In genomic region chr6:157466340-157466643, GRCh38 we compare ENCODE assay signal across 16 cellular contexts.
DNase-seq lines count a peak whose midpoint lies in the region; ATAC-seq, FAIRE-seq and TF ChIP-seq lines count a peak whose summit lies in the region.
"Had no signal": no experiment of that assay in that cellular context is flagged by ENCODE, and none has a peak within 500 bp of the region (broad histone marks: within the 10 kb centered on the region; RNA-seq: fewer than 3 reads in every experiment).

No MANE protein-coding gene starts in this region.

- H4K91ac ChIP-seq in H1 (replicated peaks; ENCODE audit: insufficient read length, low read length): no peak overlapping the region

- H2AFZ ChIP-seq in HepG2 (ENCODE audit: low read length): no peak overlapping the region
- no peak overlapping the region for H2AFZ ChIP-seq in H1 (ENCODE audit: low read length)
- peak overlapping the region; percentile 40 for H2AFZ ChIP-seq in parathyroid adenoma

- H3K23me2 ChIP-seq in H1 (ENCODE audit: low read depth, low read length): no peaks in the 10 kb centered on the region

- peak overlapping the region; percentile 47; the same call in 1 of the 2 replicates for H2BK5ac ChIP-seq in H1 (ENCODE audit: low read depth, low read length)

- H3K23ac ChIP-seq in H1 (ENCODE audit: insufficient read length): no peak overlapping the region

- CTCF ChIA-PET in HepG2 (lab: Yijun Ruan, JAX; ENCODE audit: low intra/inter-chr PET ratio, low total read pairs): no interaction called here
- CTCF ChIA-PET in H1 (lab: Charles Lee; ENCODE audit: partially characterized antibody): no interaction called here

- H4K5ac ChIP-seq in H1 (ENCODE audit: insufficient read length, low read depth, low read length): peak overlapping the region; percentile 30

- no peak overlapping the region for H3K4me3 ChIP-seq in HepG2 (replicated peaks in 1 of 3; ENCODE audit: insufficient read depth in 1 of 3, low read depth in 2 of 3, low read length in 3 of 3)
- H3K4me3 ChIP-seq in right lobe of liver: no peak overlapping the region
- H3K4me3 ChIP-seq in H1 (ENCODE audit: extremely low read depth in 1 of 4, insufficient read depth in 2 of 4, low read depth in 3 of 4, low read length in 4 of 4): no peak overlapping the region
- no peak overlapping the region for H3K4me3 ChIP-seq in parathyroid adenoma (ENCODE audit: low read depth, low read length)

- peak overlapping the region; percentile 15; the same call in 1 of the 2 replicates for H3K18ac ChIP-seq in H1 (ENCODE audit: extremely low read depth, low read length)

- DNase-seq in HepG2 (ENCODE audit: low spot score) (no peak), right lobe of liver (no peak), H1 (ENCODE audit: low read depth in 1 of 2, low spot score in 2 of 2) (no peak), NCI-H2029 (lab: John Stamatoyannopoulos, UW) (no peak), SHP77 (lab: John Stamatoyannopoulos, UW) (no peak), left lobe of liver (ENCODE audit: low spot score) (no peak)
- DNase-seq: 8988T; ACHN; CD4-positive, alpha-beta T cell; EL; GOT3 had no signal

- ATAC-seq in HepG2 (no peak), right lobe of liver (no peak), GM18505 (IDR thresholded peaks at IDR 0.05; ENCODE audit: unreplicated experiment) (no peak), left lobe of liver (no peak)
- ATAC-seq: HCT116 had no signal

- no peak overlapping the region for H2BK20ac ChIP-seq in H1 (ENCODE audit: low read length)

- no TSS peak for BruUV-seq in HepG2 (replicated peaks; lab: Mats Ljungman, UMichigan)

- H3K9me3 ChIP-seq in HepG2 (ENCODE audit: low read length) (no peaks in the 10 kb centered on the region), right lobe of liver (no peaks in the 10 kb centered on the region), H1 (ENCODE audit: insufficient read depth in 2 of 2, low read depth in 1 of 2, low read length in 1 of 2) (no peaks in the 10 kb centered on the region), parathyroid adenoma (ENCODE audit: control insufficient read depth, low read length) (no peaks in the 10 kb centered on the region)

- POLR2A ChIA-PET in HepG2 (lab: Yijun Ruan, JAX) (no interaction called here), H1 (lab: Charles Lee; ENCODE audit: partially characterized antibody) (no interaction called here)

- H3K27me3 ChIP-seq in HepG2 (ENCODE audit: control insufficient read depth in 1 of 2, insufficient read depth in 2 of 2, low read length in 2 of 2) (no peaks in the 10 kb centered on the region), right lobe of liver (no peaks in the 10 kb centered on the region), H1 (replicated peaks in 1 of 4; ENCODE audit: control insufficient read depth in 3 of 4, extremely low read depth in 1 of 4, insufficient read depth in 3 of 4, low read length in 3 of 4) (no peaks in the 10 kb centered on the region), parathyroid adenoma (ENCODE audit: control insufficient read depth, insufficient read depth, low read length) (no peaks in the 10 kb centered on the region)

- H4K20me1 ChIP-seq in HepG2 (ENCODE audit: insufficient read depth, low read length): no peaks in the 10 kb centered on the region
- H4K20me1 ChIP-seq in H1 (replicated peaks in 1 of 2; ENCODE audit: control insufficient read depth in 1 of 2, insufficient read depth in 2 of 2, low read length in 2 of 2): no peaks in the 10 kb centered on the region

- H3K4me1 ChIP-seq in HepG2 (ENCODE audit: insufficient read depth, low read length) (peaks cover 5% of the 10 kb centered on the region), right lobe of liver (peaks cover 0 to 3% (median 0%) of the 10 kb centered on the region in 4 donors), H1 (replicated peaks in 1 of 4; ENCODE audit: control insufficient read depth in 3 of 4, insufficient read depth in 4 of 4, low read length in 3 of 4) (peaks cover 0 to 14% (median 0%) of the 10 kb centered on the region in 4 experiments; a peak in 6 of 7 replicates), parathyroid adenoma (peaks cover 33% of the 10 kb centered on the region)

- no peaks in the 10 kb centered on the region for H3K36me3 ChIP-seq in HepG2 (replicated peaks in 1 of 2; ENCODE audit: control insufficient read depth in 1 of 2, insufficient read depth in 2 of 2, low read length in 2 of 2)
- no peaks in the 10 kb centered on the region for H3K36me3 ChIP-seq in right lobe of liver
- H3K36me3 ChIP-seq in H1 (ENCODE audit: control insufficient read depth in 2 of 4, insufficient read depth in 4 of 4, low read length in 3 of 4): no peaks in the 10 kb centered on the region
- H3K36me3 ChIP-seq in parathyroid adenoma (ENCODE audit: control insufficient read depth, insufficient read depth, low read length): no peaks in the 10 kb centered on the region

- TF ChIP-seq EP300 in HepG2 (IDR thresholded peaks at IDR 0.05; ENCODE audit: low read depth in 2 of 2, low read length in 2 of 2): no peak
- TF ChIP-seq EP300 in HepG2 (CRISPR knock-in tag; IDR thresholded peaks at IDR 0.05; ENCODE audit: borderline replicate concordance): no peak
- TF ChIP-seq EP300 in H1 (IDR thresholded peaks at IDR 0.05; ENCODE audit: borderline replicate concordance in 1 of 2, low read depth in 2 of 2, low read length in 2 of 2): no peak

- 0 out of 2 replicates have a peak overlapping the region, but pooled peaks have one; percentile 68 for H2BK12ac ChIP-seq in H1 (ENCODE audit: low read depth, low read length)

- FAIRE-seq in HepG2 (lab: Jason Lieb, UNC): no peak
- FAIRE-seq in H1 (lab: Jason Lieb, UNC): no peak
- FAIRE-seq: G401.6 had no signal

- H3K4me2 ChIP-seq in HepG2 (ENCODE audit: low read depth, low read length) (no peak overlapping the region), H1 (ENCODE audit: insufficient read depth in 1 of 2, low read depth in 2 of 2, low read length in 2 of 2) (peak overlapping the region in 1 of 2 experiments; percentile 26; a peak in 1 of 4 replicates), parathyroid adenoma (ENCODE audit: low read length) (no peak overlapping the region)

- intact Hi-C loops in HepG2 (cut with micrococcal nuclease; ENCODE audit: unreplicated experiment) (no loop called here), right lobe of liver (cut with DNase I) (no loop called here)

- H3K79me2 ChIP-seq in HepG2 (ENCODE audit: insufficient read depth, low read length) (no peaks in the 10 kb centered on the region), H1 (ENCODE audit: control insufficient read depth in 1 of 2, insufficient read depth in 2 of 2, low read length in 2 of 2) (no peaks in the 10 kb centered on the region), parathyroid adenoma (peaks cover 25% of the 10 kb centered on the region)

- H3K9ac ChIP-seq in HepG2 (ENCODE audit: insufficient read depth, low read depth, low read length): no peak overlapping the region
- H3K9ac ChIP-seq in H1 (replicated peaks in 1 of 4; ENCODE audit: extremely low read depth in 1 of 4, low read depth in 3 of 4, low read length in 3 of 4): no peak overlapping the region
- H3K9ac ChIP-seq in parathyroid adenoma: no peak overlapping the region

- no peaks in the 10 kb centered on the region; the same call in 1 of the 2 replicates for H3K79me1 ChIP-seq in H1 (ENCODE audit: low read depth, low read length)

- WGBS in HepG2 (ENCODE audit: low lambda C conversion rate): 98% methylated on average over 4 of the region's 4 CpGs
- WGBS in right lobe of liver (ENCODE audit: insufficient coverage, low coverage, low lambda C conversion rate, missing lambda C conversion rate): 100% methylated on average over 4 of the region's 4 CpGs
- 88% methylated on average over 4 of the region's 4 CpGs; no CpG with 5 or more reads in 1 of the 2 experiments for WGBS in H1 (ENCODE audit: extremely low coverage in 1 of 2, insufficient coverage in 1 of 2, insufficient read length in 1 of 2, insufficient replicate concordance in 2 of 2, low coverage in 1 of 2, low lambda C conversion rate in 2 of 2, missing lambda C conversion rate in 1 of 2), 2 experiments

- no peak overlapping the region for H2AK5ac ChIP-seq in H1 (ENCODE audit: low read depth, low read length)

- no peak overlapping the region for H3K27ac ChIP-seq in HepG2 (ENCODE audit: extremely low read length, insufficient read depth, low read length)
- no peak overlapping the region for H3K27ac ChIP-seq in right lobe of liver
- no peak overlapping the region for H3K27ac ChIP-seq in H1 (ENCODE audit: low read depth, low read length)
- no peak overlapping the region for H3K27ac ChIP-seq in parathyroid adenoma
- H3K27ac ChIP-seq: HL-60 had no signal

- H3K56ac ChIP-seq in H1 (replicated peaks; ENCODE audit: insufficient read length, low read depth, low read length): no peak overlapping the region

- TF ChIP-seq CTCF in HepG2 (CRISPR knock-in tag; IDR thresholded peaks at IDR 0.05) (no peak), right lobe of liver (IDR thresholded peaks at IDR 0.05) (no peak), H1 (IDR thresholded peaks at IDR 0.05; ENCODE audit: control extremely low read depth in 1 of 3, insufficient read depth in 1 of 3, low read depth in 1 of 3, low read length in 3 of 3) (no peak), parathyroid adenoma (IDR thresholded peaks at IDR 0.05) (no peak)

- H2BK15ac ChIP-seq in H1 (ENCODE audit: low read length): peak overlapping the region; percentile 37; the same call in 1 of the 2 replicates

- no peak for TF ChIP-seq POLR2A in HepG2 (IDR thresholded peaks at IDR 0.05; ENCODE audit: insufficient read depth in 1 of 2, low read depth in 2 of 2, low read length in 2 of 2)
- TF ChIP-seq POLR2A in right lobe of liver (IDR thresholded peaks at IDR 0.05): no peak
- TF ChIP-seq POLR2A in H1 (IDR thresholded peaks at IDR 0.05; ENCODE audit: control extremely low read depth in 1 of 2, low read depth in 2 of 2, low read length in 2 of 2): no peak
- TF ChIP-seq POLR2A in GM18505 (IDR thresholded peaks at IDR 0.05; ENCODE audit: borderline replicate concordance, extremely low read depth, insufficient read depth, insufficient read length): no peak

- in situ Hi-C loops in HepG2 (cut with HindIII; ENCODE audit: extremely low pct_ligation_motif_present, low pct_unique_long_range_greater_than_20kb): no loop called here

- no peak overlapping the region for H4K8ac ChIP-seq in H1 (ENCODE audit: extremely low read depth, insufficient read depth, low read length)

- peak overlapping the region; percentile 70 for H3K4ac ChIP-seq in H1 (replicated peaks; ENCODE audit: insufficient read length, low read depth, low read length)

- H3K14ac ChIP-seq in H1 (ENCODE audit: insufficient read length): no peak overlapping the region

- H2BK120ac ChIP-seq in H1 (replicated peaks; ENCODE audit: low read depth, low read length): no peak overlapping the region

- TF ChIP-seq RAD21 in HepG2 (CRISPR knock-in tag; IDR thresholded peaks at IDR 0.05) (no peak), H1 (IDR thresholded peaks at IDR 0.05 in 1 of 2, conservative IDR thresholded peaks at IDR 0.05 in 1 of 2; ENCODE audit: low read depth in 2 of 2, low read length in 2 of 2) (no peak)

TF ChIP-seq in HepG2, 621 proteins besides CTCF, POLR2A, EP300 and RAD21 (continues in another document):
- TF ChIP-seq ZNF468 (CRISPR knock-in tag; IDR thresholded peaks at IDR 0.05) (no peak), MAFF (IDR thresholded peaks at IDR 0.05; ENCODE audit: low read depth, low read length) (peak; percentile 99)

Comparison
In these comparisons a context has a peak if more than half of its experiments do, and no peak if none do; other contexts are left out.
1. Of the 41 proteins assayed by ChIP-seq in both HepG2 and H1: peak only in HepG2: none; only in H1: none; in both: MAFK; in neither: 40.